8 cellular contexts compared by ENCODE assay signal in genomic region chr1:46413596-46413985, GRCh38. TPM values are rescaled to one million over a fixed set of nuclear protein-coding genes. Genes with fewer than 3 reads are reported as not detected.
DNase-seq lines count a peak whose midpoint lies in the region; ATAC-seq and TF ChIP-seq lines count a peak whose summit lies in the region.

No MANE protein-coding gene starts in this region.

- H3K36me3 Mint-ChIP-seq in activated naive CD4-positive, alpha-beta T cell treated with anti-CD3 and anti-CD28 coated beads, Interleukin-2, amount 10 ng/mL, durations not matched to agents 7 days and 5 days, result no peaks in the 10 kb centered on the region

- ATAC-seq in activated CD4-positive, CD25-positive, alpha-beta regulatory T cell treated with anti-CD3 and anti-CD28 coated beads, Interleukin-2, amount 50 U/mL, for 24 hours, result peak; percentile 37 to 59
- no peak for ATAC-seq in body of pancreas
- no peak for ATAC-seq in GM18858 (IDR thresholded peaks at IDR 0.05; ENCODE audit: unreplicated experiment)

- H3K4me1 Mint-ChIP-seq in activated naive CD4-positive, alpha-beta T cell treated with anti-CD3 and anti-CD28 coated beads, Interleukin-2, amount 10 ng/mL, durations not matched to agents 7 days and 5 days, result no peaks in the 10 kb centered on the region

- no peak for TF ChIP-seq POLR2A in body of pancreas (IDR thresholded peaks at IDR 0.05)

- no peaks in the 10 kb centered on the region for H3K4me1 ChIP-seq in body of pancreas

- CTCF ChIA-PET in activated naive CD4-positive, alpha-beta T cell treated with anti-CD3 and anti-CD28 coated beads, Interleukin-2, amount 10 ng/mL, durations not matched to agents 7 days and 5 days (lab: Charles Lee), result interaction anchor here (3.1 kb wide), 1 partner anchor 12 kb away, joined by 9 read pairs; no protein-coding TSS in a partner anchor

- intact Hi-C loops in body of pancreas (cut with DNase I), result no loop called here

- DNase-seq in activated CD4-positive, CD25-positive, alpha-beta regulatory T cell (lab: John Stamatoyannopoulos, UW), result no peak
- peak; percentile 58 for DNase-seq in HuH-7.5 (ENCODE audit: low spot score)
- DNase-seq in activated naive CD4-positive, alpha-beta T cell treated with anti-CD3 and anti-CD28 coated beads, Interleukin-2, amount 10 ng/mL, durations not matched to agents 7 days and 5 days, result peak; percentile 52
- peak; percentile 8 for DNase-seq in midbrain (lab: John Stamatoyannopoulos, UW)
- DNase-seq in body of pancreas, result no peak
- DNase-seq in NCI-H2029 treated with DMSO at 0.1 percent for 48 hours (lab: John Stamatoyannopoulos, UW), result no peak

- no peaks in the 10 kb centered on the region for H3K27me3 ChIP-seq in body of pancreas

- no peaks in the 10 kb centered on the region for H3K9me3 Mint-ChIP-seq in activated naive CD4-positive, alpha-beta T cell treated with anti-CD3 and anti-CD28 coated beads, Interleukin-2, amount 10 ng/mL, durations not matched to agents 7 days and 5 days

- TF ChIP-seq CTCF in body of pancreas (IDR thresholded peaks at IDR 0.05), result no peak

- no peak overlapping the region for H3K4me3 ChIP-seq in body of pancreas

- H3K4me3 Mint-ChIP-seq in activated naive CD4-positive, alpha-beta T cell treated with anti-CD3 and anti-CD28 coated beads, Interleukin-2, amount 10 ng/mL, durations not matched to agents 7 days and 5 days, result no peak overlapping the region

- no peak overlapping the region for H3K27ac ChIP-seq in body of pancreas

- no peak overlapping the region for H3K27ac Mint-ChIP-seq in activated naive CD4-positive, alpha-beta T cell treated with anti-CD3 and anti-CD28 coated beads, Interleukin-2, amount 10 ng/mL, durations not matched to agents 7 days and 5 days

- WGBS in body of pancreas, 2 donors, result 71 to 92% methylated on average over 7 of the region's 7 CpGs

- peaks cover 6% of the 10 kb centered on the region for H3K27me3 Mint-ChIP-seq in activated naive CD4-positive, alpha-beta T cell treated with anti-CD3 and anti-CD28 coated beads, Interleukin-2, amount 10 ng/mL, durations not matched to agents 7 days and 5 days

- H3K9me3 ChIP-seq in body of pancreas, result no peaks in the 10 kb centered on the region

- H3K36me3 ChIP-seq in body of pancreas (replicated peaks in 1 of 2; ENCODE audit: insufficient read depth in 1 of 2, low read depth in 2 of 2), result peaks cover 0 to 5% of the 10 kb centered on the region in 2 donors

RNA-seq across cellular contexts. Expression of gene FAAH, which starts 19.5 kb away (rescaled TPM):
- 10 to 100 TPM; 47.0 to 86.4 TPM for total RNA-seq in body of pancreas

Comparison
In these comparisons a context has a peak if more than half of its experiments do, and no peak if none do; other contexts are left out.
1. ATAC-seq: peak in activated CD4-positive, CD25-positive, alpha-beta regulatory T cell treated with anti-CD3 and anti-CD28 coated beads, Interleukin-2, amount 50 U/mL, for 24 hours (2 of 2); none in body of pancreas (single experiment) and GM18858 (single experiment).
2. DNase-seq: peak in HuH-7.5 (single experiment), activated naive CD4-positive, alpha-beta T cell treated with anti-CD3 and anti-CD28 coated beads, Interleukin-2, amount 10 ng/mL, durations not matched to agents 7 days and 5 days (single experiment) and midbrain (single experiment); none in activated CD4-positive, CD25-positive, alpha-beta regulatory T cell (0 of 4), body of pancreas (0 of 4) and NCI-H2029 treated with DMSO at 0.1 percent for 48 hours (single experiment).